In genomic region chr19:42477117-42477516, GRCh38 we compare ENCODE assay signal across 1 cellular context.
TF ChIP-seq lines count a peak whose summit lies in the region.

No MANE protein-coding gene starts in this region.

TF ChIP-seq in GM23338, 12 proteins besides CTCF, POLR2A, EP300 and RAD21:
- TF ChIP-seq REST (IDR thresholded peaks at IDR 0.05; ENCODE audit: unreplicated experiment) (no peak), JUNB (IDR thresholded peaks at IDR 0.05; ENCODE audit: unreplicated experiment) (no peak), ZNF331 (CRISPR knock-in tag; IDR thresholded peaks at IDR 0.05; ENCODE audit: low read depth) (no peak), EZH2phosphoT487 (IDR thresholded peaks at IDR 0.05; ENCODE audit: unreplicated experiment) (no peak), ETS1 (IDR thresholded peaks at IDR 0.05) (no peak), EZH2 (IDR thresholded peaks at IDR 0.05; ENCODE audit: low read depth, unreplicated experiment) (no peak), CREB1 (CRISPR knock-in tag; IDR thresholded peaks at IDR 0.05; ENCODE audit: low read depth) (no peak), ZNF114 (CRISPR knock-in tag; IDR thresholded peaks at IDR 0.05) (no peak), STAT1 (IDR thresholded peaks at IDR 0.05; ENCODE audit: unreplicated experiment) (no peak), ZNF462 (CRISPR knock-in tag; IDR thresholded peaks at IDR 0.05) (no peak), POLR2AphosphoS5 (IDR thresholded peaks at IDR 0.05; ENCODE audit: low read depth) (no peak), NANOG (IDR thresholded peaks at IDR 0.05; ENCODE audit: borderline replicate concordance) (no peak)
